8 cellular contexts compared by ENCODE assay signal in the genomic region with DNA sequence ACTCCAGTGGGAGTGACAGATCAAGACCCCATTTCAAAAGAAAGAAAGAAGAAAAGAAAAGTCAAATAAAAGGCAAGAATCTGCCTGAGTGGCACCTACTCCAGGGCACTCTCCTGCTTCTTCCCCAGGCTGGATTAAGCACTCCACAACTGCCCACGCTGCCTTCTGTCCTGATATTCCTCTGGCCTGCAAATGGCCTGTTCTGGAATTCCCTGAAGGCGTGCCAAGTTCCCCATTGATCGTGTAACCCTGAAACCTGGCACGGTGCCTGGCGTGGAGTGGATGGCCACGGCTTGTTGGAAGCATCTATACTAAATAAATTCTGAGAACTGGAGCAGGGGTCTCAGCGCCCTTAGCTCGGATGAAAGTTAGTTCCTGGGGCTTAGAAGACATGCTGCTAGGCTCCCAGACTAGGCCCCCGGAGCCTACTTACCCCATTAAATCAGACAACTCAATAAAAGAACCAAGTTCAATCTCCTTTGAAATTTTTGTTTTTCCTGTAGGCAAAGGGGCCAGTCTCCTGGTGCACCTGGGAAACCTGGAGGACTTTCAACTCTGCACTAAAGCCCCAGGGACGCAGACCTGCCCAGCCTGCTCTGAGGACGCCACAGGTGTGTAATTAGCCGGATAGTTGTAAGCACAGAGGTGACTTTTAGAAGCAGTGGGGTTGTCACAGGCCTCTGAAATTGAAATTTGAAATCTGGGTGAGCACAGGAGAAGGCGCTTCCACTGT. TPM values are rescaled to one million over a fixed set of nuclear protein-coding genes. Genes with fewer than 3 reads are reported as not detected.
DNase-seq lines count a peak whose midpoint lies in the region; ATAC-seq and TF ChIP-seq lines count a peak whose summit lies in the region.

No MANE protein-coding gene starts in this region.

- peaks cover 21% of the 10 kb centered on the region for H3K36me3 Mint-ChIP-seq in activated T-helper 2 cell treated with anti-CD3 and anti-CD28 coated beads, Interferon-gamma antibody, Interleukin-2, Interleukin-4, amounts not matched to agents 10 μg/mL and 5 μg/mL and 100 μg/mL, durations not matched to agents 14 hours and 24 hours and 36 hours (ENCODE audit: low read depth)

- intact Hi-C loops in sigmoid colon (cut with DNase I): no loop called here
- intact Hi-C loops in activated T-helper 2 cell treated with anti-CD3 and anti-CD28 coated beads, Interferon-gamma antibody, Interleukin-2, Interleukin-4, amounts not matched to agents 10 μg/mL and 5 μg/mL and 100 μg/mL, durations not matched to agents 14 hours and 24 hours and 36 hours (cut with micrococcal nuclease): no loop called here

- H3K4me1 ChIP-seq in right atrium auricular region: peaks cover 0 to 37% of the 10 kb centered on the region in 2 donors
- peaks cover 0 to 20% (median 19%) of the 10 kb centered on the region in 4 donors for H3K4me1 ChIP-seq in sigmoid colon

- H3K27me3 ChIP-seq in right atrium auricular region (no peaks in the 10 kb centered on the region), sigmoid colon (no peaks in the 10 kb centered on the region)

- TF ChIP-seq EP300 in Ishikawa (IDR thresholded peaks at IDR 0.05; ENCODE audit: borderline replicate concordance) (no peak), sigmoid colon (IDR thresholded peaks at IDR 0.05) (no peak)

- TF ChIP-seq POLR2A in sigmoid colon (IDR thresholded peaks at IDR 0.05): no peak

- 14 to 55% methylated on average over 13 of the region's 13 CpGs for WGBS in sigmoid colon, 2 donors

- no peak overlapping the region for H3K4me3 Mint-ChIP-seq in activated T-helper 2 cell treated with anti-CD3 and anti-CD28 coated beads, Interferon-gamma antibody, Interleukin-2, Interleukin-4, amounts not matched to agents 10 μg/mL and 5 μg/mL and 100 μg/mL, durations not matched to agents 14 hours and 24 hours and 36 hours (ENCODE audit: low read depth)

- ATAC-seq in HG02623 (IDR thresholded peaks at IDR 0.05; ENCODE audit: unreplicated experiment) (no peak), HG03342 (IDR thresholded peaks at IDR 0.05; ENCODE audit: unreplicated experiment) (no peak)

- no peaks in the 10 kb centered on the region for H3K9me3 Mint-ChIP-seq in activated T-helper 2 cell treated with anti-CD3 and anti-CD28 coated beads, Interferon-gamma antibody, Interleukin-2, Interleukin-4, amounts not matched to agents 10 μg/mL and 5 μg/mL and 100 μg/mL, durations not matched to agents 14 hours and 24 hours and 36 hours

- TF ChIP-seq CTCF in astrocyte of the cerebellum (IDR thresholded peaks at IDR 0.05; ENCODE audit: low read depth, low read length, missing control alignments) (no peak), right atrium auricular region (IDR thresholded peaks at IDR 0.05) (no peak), sigmoid colon (IDR thresholded peaks at IDR 0.05) (no peak)

- H3K9me3 ChIP-seq in right atrium auricular region (no peaks in the 10 kb centered on the region), sigmoid colon (no peaks in the 10 kb centered on the region)

- DNase-seq in astrocyte of the cerebellum (ENCODE audit: low read depth): peak; percentile 66
- DNase-seq in right atrium auricular region (ENCODE audit: low spot score): peak; percentile 68
- peak; percentile 85 for DNase-seq in sigmoid colon
- DNase-seq in NCI-H524 treated with DMSO at 0.1 percent for 48 hours (lab: John Stamatoyannopoulos, UW): no peak
- DNase-seq in activated T-helper 2 cell treated with anti-CD3 and anti-CD28 coated beads, Interferon-gamma antibody, Interleukin-2, Interleukin-4, amounts not matched to agents 10 μg/mL and 5 μg/mL and 100 μg/mL, durations not matched to agents 14 hours and 24 hours and 36 hours (ENCODE audit: low spot score): no peak

- H3K36me3 ChIP-seq in right atrium auricular region: peaks cover 46% of the 10 kb centered on the region
- peaks cover 10 to 55% (median 22%) of the 10 kb centered on the region in 4 donors for H3K36me3 ChIP-seq in sigmoid colon

- in situ Hi-C loops in astrocyte of the cerebellum (cut with HindIII; ENCODE audit: low sequenced_read_pairs): no loop called here

- H3K27ac ChIP-seq in right atrium auricular region (peak overlapping the region; percentile 66 to 87), sigmoid colon (peak overlapping the region in 2 of 4 donors; percentile 45 to 49)

- no peak for TF ChIP-seq RAD21 in Ishikawa (IDR thresholded peaks at IDR 0.05; ENCODE audit: low read depth)

- no peaks in the 10 kb centered on the region for H3K4me1 Mint-ChIP-seq in activated T-helper 2 cell treated with anti-CD3 and anti-CD28 coated beads, Interferon-gamma antibody, Interleukin-2, Interleukin-4, amounts not matched to agents 10 μg/mL and 5 μg/mL and 100 μg/mL, durations not matched to agents 14 hours and 24 hours and 36 hours (ENCODE audit: low read depth)

- H3K27me3 Mint-ChIP-seq in activated T-helper 2 cell treated with anti-CD3 and anti-CD28 coated beads, Interferon-gamma antibody, Interleukin-2, Interleukin-4, amounts not matched to agents 10 μg/mL and 5 μg/mL and 100 μg/mL, durations not matched to agents 14 hours and 24 hours and 36 hours (ENCODE audit: low read depth): no peaks in the 10 kb centered on the region

- H3K4me3 ChIP-seq in astrocyte of the cerebellum (ENCODE audit: low read depth, low read length): no peak overlapping the region
- no peak overlapping the region for H3K4me3 ChIP-seq in right atrium auricular region
- no peak overlapping the region for H3K4me3 ChIP-seq in sigmoid colon

- H3K27ac Mint-ChIP-seq in activated T-helper 2 cell treated with anti-CD3 and anti-CD28 coated beads, Interferon-gamma antibody, Interleukin-2, Interleukin-4, amounts not matched to agents 10 μg/mL and 5 μg/mL and 100 μg/mL, durations not matched to agents 14 hours and 24 hours and 36 hours: no peak overlapping the region

TF ChIP-seq in Ishikawa, 13 proteins besides CTCF, POLR2A, EP300 and RAD21:
- TF ChIP-seq, protein P1, sequence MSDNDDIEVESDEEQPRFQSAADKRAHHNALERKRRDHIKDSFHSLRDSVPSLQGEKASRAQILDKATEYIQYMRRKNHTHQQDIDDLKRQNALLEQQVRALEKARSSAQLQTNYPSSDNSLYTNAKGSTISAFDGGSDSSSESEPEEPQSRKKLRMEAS (IDR thresholded peaks at IDR 0.05): no peak
- TF ChIP-seq TEAD4 (IDR thresholded peaks at IDR 0.05) (peak; percentile 41; the same call in 1 of the 2 replicates), YY1 (IDR thresholded peaks at IDR 0.05; ENCODE audit: low read depth) (no peak), TCF12 (IDR thresholded peaks at IDR 0.05; ENCODE audit: low read depth) (peak; percentile 58; the same call in 1 of the 2 replicates), NFIC (IDR thresholded peaks at IDR 0.05) (peak; percentile 80), CEBPB (IDR thresholded peaks at IDR 0.05) (no peak), CREB1 (IDR thresholded peaks at IDR 0.05; ENCODE audit: low read depth) (no peak)
- TF ChIP-seq, protein P2, sequence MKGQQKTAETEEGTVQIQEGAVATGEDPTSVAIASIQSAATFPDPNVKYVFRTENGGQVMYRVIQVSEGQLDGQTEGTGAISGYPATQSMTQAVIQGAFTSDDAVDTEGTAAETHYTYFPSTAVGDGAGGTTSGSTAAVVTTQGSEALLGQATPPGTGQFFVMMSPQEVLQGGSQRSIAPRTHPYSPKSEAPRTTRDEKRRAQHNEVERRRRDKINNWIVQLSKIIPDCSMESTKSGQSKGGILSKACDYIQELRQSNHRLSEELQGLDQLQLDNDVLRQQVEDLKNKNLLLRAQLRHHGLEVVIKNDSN (IDR thresholded peaks at IDR 0.05): no peak
TF ChIP-seq in Ishikawa: peak in this region for 3.

RNA-seq across cellular contexts. Expression of a gene that starts 21.9 kb away (rescaled TPM):
- total RNA-seq in right atrium auricular region: 10 to 100 TPM; 18.8 to 22.4 TPM
- 10 to 100 TPM; 34.1 to 48.5 (median 40.4) TPM for total RNA-seq in sigmoid colon
- 10 to 100 TPM; 13.8 to 16.9 (median 15.7) TPM for polyA plus RNA-seq in sigmoid colon
- 35.6 and 38.3 TPM in 2 replicates for total RNA-seq in activated T-helper 2 cell treated with anti-CD3 and anti-CD28 coated beads, Interferon-gamma antibody, Interleukin-2, Interleukin-4, amounts not matched to agents 10 μg/mL and 5 μg/mL and 100 μg/mL, durations not matched to agents 14 hours and 24 hours and 36 hours

RNA-seq across cellular contexts. Expression of a gene that starts 22.6 kb away (rescaled TPM):
- total RNA-seq in right atrium auricular region: 10 to 100 TPM in 1 of 2 donors, 1 to 10 TPM in 1; 2.5 to 15.3 TPM
- total RNA-seq in sigmoid colon: under 1 TPM in 3 of 4 donors, not detected in 1; 0.28 to 0.82 (median 0.36) TPM
- polyA plus RNA-seq in sigmoid colon: under 1 TPM in 1 of 3 donors, not detected in 2; 0.04 TPM
- total RNA-seq in activated T-helper 2 cell treated with anti-CD3 and anti-CD28 coated beads, Interferon-gamma antibody, Interleukin-2, Interleukin-4, amounts not matched to agents 10 μg/mL and 5 μg/mL and 100 μg/mL, durations not matched to agents 14 hours and 24 hours and 36 hours: 0.21 TPM in 2 replicates

RNA-seq across cellular contexts. Expression of a gene that starts 38.6 kb away (rescaled TPM):
- total RNA-seq in right atrium auricular region (10 to 100 TPM in 1 of 2 donors, 1 to 10 TPM in 1; 9.1 to 18.0 TPM), sigmoid colon (1 to 10 TPM; 6.1 to 6.9 (median 6.7) TPM)
- 10 to 100 TPM in 1 of 3 donors, 1 to 10 TPM in 2; 6.6 to 10.7 (median 8.8) TPM for polyA plus RNA-seq in sigmoid colon
- 25.0 and 25.6 TPM in 2 replicates for total RNA-seq in activated T-helper 2 cell treated with anti-CD3 and anti-CD28 coated beads, Interferon-gamma antibody, Interleukin-2, Interleukin-4, amounts not matched to agents 10 μg/mL and 5 μg/mL and 100 μg/mL, durations not matched to agents 14 hours and 24 hours and 36 hours

Comparison
In these comparisons a context has a peak if more than half of its experiments do, and no peak if none do; other contexts are left out.
1. DNase-seq: peak in astrocyte of the cerebellum (single experiment), right atrium auricular region (single experiment) and sigmoid colon (single experiment); none in NCI-H524 treated with DMSO at 0.1 percent for 48 hours (single experiment) and activated T-helper 2 cell treated with anti-CD3 and anti-CD28 coated beads, Interferon-gamma antibody, Interleukin-2, Interleukin-4, amounts not matched to agents 10 μg/mL and 5 μg/mL and 100 μg/mL, durations not matched to agents 14 hours and 24 hours and 36 hours (single experiment).